25 cellular contexts compared by ENCODE assay signal in the genomic region with DNA sequence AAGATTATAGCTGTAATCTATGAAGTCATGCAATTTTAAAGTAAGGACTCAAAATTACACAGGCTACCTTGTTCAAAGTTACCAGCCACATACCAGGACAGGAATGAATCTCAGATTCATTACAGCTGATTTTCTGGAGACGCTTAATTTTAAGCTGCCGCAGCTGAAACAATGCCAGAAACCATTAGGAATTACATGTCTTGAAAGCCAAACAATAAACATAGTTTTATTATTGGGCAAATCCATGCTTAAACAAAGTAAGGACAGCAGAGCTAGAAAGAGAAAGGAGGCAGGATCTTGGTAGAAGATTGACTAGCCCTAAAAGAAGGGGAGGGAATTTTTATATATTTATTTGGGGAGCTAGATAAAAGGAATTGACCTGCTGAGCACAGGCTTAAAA. TPM values are rescaled to one million over a fixed set of nuclear protein-coding genes. Genes with fewer than 3 reads are reported as not detected.
"Had no signal": no experiment of that assay in that cellular context is flagged by ENCODE, and none has a peak within 500 bp of the region (broad histone marks: within the 10 kb centered on the region; RNA-seq: fewer than 3 reads in every experiment).

No MANE protein-coding gene starts in this region.

- H3K4me3 Mint-ChIP-seq: effector memory CD8-positive, alpha-beta T cell; endodermal cell; mesothelial cell of epicardium had no signal

- H3K36me3 ChIP-seq: esophagus muscularis mucosa, gastrocnemius medialis, heart right ventricle, left lung, lower lobe of right lung had no signal

- H3K27me3 Mint-ChIP-seq: naive B cell had no signal

- DNase-seq: dermis blood vessel endothelial cell; dorsolateral prefrontal cortex; effector CD4-positive, alpha-beta T cell; effector memory CD8-positive, alpha-beta T cell; endodermal cell; foreskin fibroblast; foreskin melanocyte; gastrocnemius medialis; glutamatergic neuron; head of caudate nucleus; heart right ventricle; hippocampal formation; left cardiac atrium; left lung; left ventricle myocardium superior; lower lobe of right lung; mesenchymal stem cell; mucosa of descending colon; naive B cell had no signal

- H3K36me3 Mint-ChIP-seq: mesothelial cell of epicardium had no signal

- H3K4me3 ChIP-seq: coronary artery, dorsolateral prefrontal cortex, esophagus muscularis mucosa, gastrocnemius medialis, heart right ventricle, left lung, lower lobe of right lung, mucosa of descending colon had no signal

- H3K9me3 ChIP-seq: esophagus muscularis mucosa, gastrocnemius medialis, heart right ventricle, left lung, lower lobe of right lung, mucosa of descending colon had no signal

- H3K4me1 Mint-ChIP-seq: endodermal cell, mesothelial cell of epicardium had no signal

- H3K27ac ChIP-seq: coronary artery, dorsolateral prefrontal cortex, esophagus muscularis mucosa, gastrocnemius medialis, heart right ventricle, left lung, lower lobe of right lung had no signal

- ATAC-seq: effector memory CD8-positive, alpha-beta T cell; gastrocnemius medialis; heart right ventricle; left cardiac atrium; left lung; left ventricle myocardium superior; lower lobe of right lung; mucosa of descending colon had no signal

- H3K9me3 Mint-ChIP-seq: effector memory CD8-positive, alpha-beta T cell; endodermal cell; mesothelial cell of epicardium had no signal

- H3K4me1 ChIP-seq: esophagus muscularis mucosa, gastrocnemius medialis, left lung, lower lobe of right lung had no signal

- H3K27ac Mint-ChIP-seq: effector memory CD8-positive, alpha-beta T cell; endodermal cell; mesothelial cell of epicardium had no signal

- FAIRE-seq: colon, endothelial cell of umbilical vein, islet of Langerhans had no signal

RNA-seq across cellular contexts. Expression of gene CD1D, which starts 19.2 kb away (rescaled TPM):
- total RNA-seq: dermis blood vessel endothelial cell, endothelial cell of umbilical vein had no signal
